ENCODE assay signal across 2 cellular contexts in the genomic region with DNA sequence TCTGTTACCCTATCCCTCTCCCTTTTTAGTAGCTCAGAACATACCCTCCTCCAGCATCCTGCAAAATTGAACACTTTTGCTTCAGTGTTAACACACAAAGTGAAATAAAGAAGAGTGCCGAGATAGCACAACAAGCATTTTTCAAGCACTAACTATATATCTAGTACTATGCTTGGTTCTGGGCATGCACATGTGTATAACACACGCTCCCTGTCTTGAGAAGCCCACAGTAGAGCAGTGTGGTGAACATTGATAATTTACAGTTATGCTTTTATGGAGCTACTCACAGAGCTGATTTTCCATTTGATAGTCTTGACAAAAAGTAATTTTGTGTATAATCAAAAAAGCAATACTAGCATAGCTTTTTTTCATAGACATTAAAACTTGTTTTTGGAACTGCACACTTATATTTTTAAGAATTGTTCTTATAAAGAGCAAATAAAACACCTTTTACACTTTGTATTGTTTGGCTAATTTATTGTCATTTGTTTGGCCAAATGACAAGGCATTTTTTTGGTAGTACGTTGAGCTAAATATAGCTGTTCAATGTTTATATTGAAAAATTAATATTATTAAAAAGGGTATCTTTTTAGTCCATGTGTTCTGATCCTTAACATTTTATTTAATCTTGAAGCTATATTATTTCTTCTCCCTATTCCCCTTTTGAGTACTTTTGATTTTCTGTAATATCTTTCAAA.
TF ChIP-seq lines count a peak whose summit lies in the region.

No MANE protein-coding gene starts in this region.

TF ChIP-seq in HEK293, 187 proteins besides CTCF, POLR2A, EP300 and RAD21 (continued from another document):
- TF ChIP-seq ATF2 (tag by site-specific recombination; IDR thresholded peaks at IDR 0.05; ENCODE audit: low read depth) = no peak
- no peak for TF ChIP-seq HOXC10 (CRISPR knock-in tag; IDR thresholded peaks at IDR 0.05)
- TF ChIP-seq ZNF266 (tag by site-specific recombination; IDR thresholded peaks at IDR 0.05; ENCODE audit: low read depth) = no peak
- TF ChIP-seq KLF10 (tag by site-specific recombination; IDR thresholded peaks at IDR 0.05) = no peak
- 0 out of 2 replicates have a peak, but pooled peaks have one; percentile 17 for TF ChIP-seq PRDM1 (tag by site-specific recombination; IDR thresholded peaks at IDR 0.05)
- TF ChIP-seq ZNF768 (tag by site-specific recombination; IDR thresholded peaks at IDR 0.05) = no peak
- TF ChIP-seq ZNF426 (tag by site-specific recombination; IDR thresholded peaks at IDR 0.05) = no peak
- no peak for TF ChIP-seq PRDM10 (tag by site-specific recombination; IDR thresholded peaks at IDR 0.05)

TF ChIP-seq in WTC11, 78 proteins besides CTCF, POLR2A, EP300 and RAD21 (continued from another document):
- TF ChIP-seq, protein P1, sequence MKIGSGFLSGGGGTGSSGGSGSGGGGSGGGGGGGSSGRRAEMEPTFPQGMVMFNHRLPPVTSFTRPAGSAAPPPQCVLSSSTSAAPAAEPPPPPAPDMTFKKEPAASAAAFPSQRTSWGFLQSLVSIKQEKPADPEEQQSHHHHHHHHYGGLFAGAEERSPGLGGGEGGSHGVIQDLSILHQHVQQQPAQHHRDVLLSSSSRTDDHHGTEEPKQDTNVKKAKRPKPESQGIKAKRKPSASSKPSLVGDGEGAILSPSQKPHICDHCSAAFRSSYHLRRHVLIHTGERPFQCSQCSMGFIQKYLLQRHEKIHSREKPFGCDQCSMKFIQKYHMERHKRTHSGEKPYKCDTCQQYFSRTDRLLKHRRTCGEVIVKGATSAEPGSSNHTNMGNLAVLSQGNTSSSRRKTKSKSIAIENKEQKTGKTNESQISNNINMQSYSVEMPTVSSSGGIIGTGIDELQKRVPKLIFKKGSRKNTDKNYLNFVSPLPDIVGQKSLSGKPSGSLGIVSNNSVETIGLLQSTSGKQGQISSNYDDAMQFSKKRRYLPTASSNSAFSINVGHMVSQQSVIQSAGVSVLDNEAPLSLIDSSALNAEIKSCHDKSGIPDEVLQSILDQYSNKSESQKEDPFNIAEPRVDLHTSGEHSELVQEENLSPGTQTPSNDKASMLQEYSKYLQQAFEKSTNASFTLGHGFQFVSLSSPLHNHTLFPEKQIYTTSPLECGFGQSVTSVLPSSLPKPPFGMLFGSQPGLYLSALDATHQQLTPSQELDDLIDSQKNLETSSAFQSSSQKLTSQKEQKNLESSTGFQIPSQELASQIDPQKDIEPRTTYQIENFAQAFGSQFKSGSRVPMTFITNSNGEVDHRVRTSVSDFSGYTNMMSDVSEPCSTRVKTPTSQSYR (CRISPR knock-in tag; IDR thresholded peaks at IDR 0.05) = no peak
- TF ChIP-seq ZBTB21 (CRISPR knock-in tag; IDR thresholded peaks at IDR 0.05; ENCODE audit: borderline replicate concordance) (no peak), ETV6 (CRISPR knock-in tag; IDR thresholded peaks at IDR 0.05) (no peak), FOXP4 (CRISPR knock-in tag; IDR thresholded peaks at IDR 0.05) (no peak), ATF1 (CRISPR knock-in tag; IDR thresholded peaks at IDR 0.05) (no peak), SMAD3 (CRISPR knock-in tag; IDR thresholded peaks at IDR 0.05; ENCODE audit: borderline replicate concordance) (no peak), USF1 (CRISPR knock-in tag; IDR thresholded peaks at IDR 0.05) (no peak), EMX1 (CRISPR knock-in tag; IDR thresholded peaks at IDR 0.05) (no peak), SP1 (CRISPR knock-in tag; conservative IDR thresholded peaks at IDR 0.05) (no peak), PREB (CRISPR knock-in tag; IDR thresholded peaks at IDR 0.05; ENCODE audit: borderline replicate concordance) (no peak), ZNF121 (CRISPR knock-in tag; IDR thresholded peaks at IDR 0.05) (no peak)
- TF ChIP-seq, protein P2, sequence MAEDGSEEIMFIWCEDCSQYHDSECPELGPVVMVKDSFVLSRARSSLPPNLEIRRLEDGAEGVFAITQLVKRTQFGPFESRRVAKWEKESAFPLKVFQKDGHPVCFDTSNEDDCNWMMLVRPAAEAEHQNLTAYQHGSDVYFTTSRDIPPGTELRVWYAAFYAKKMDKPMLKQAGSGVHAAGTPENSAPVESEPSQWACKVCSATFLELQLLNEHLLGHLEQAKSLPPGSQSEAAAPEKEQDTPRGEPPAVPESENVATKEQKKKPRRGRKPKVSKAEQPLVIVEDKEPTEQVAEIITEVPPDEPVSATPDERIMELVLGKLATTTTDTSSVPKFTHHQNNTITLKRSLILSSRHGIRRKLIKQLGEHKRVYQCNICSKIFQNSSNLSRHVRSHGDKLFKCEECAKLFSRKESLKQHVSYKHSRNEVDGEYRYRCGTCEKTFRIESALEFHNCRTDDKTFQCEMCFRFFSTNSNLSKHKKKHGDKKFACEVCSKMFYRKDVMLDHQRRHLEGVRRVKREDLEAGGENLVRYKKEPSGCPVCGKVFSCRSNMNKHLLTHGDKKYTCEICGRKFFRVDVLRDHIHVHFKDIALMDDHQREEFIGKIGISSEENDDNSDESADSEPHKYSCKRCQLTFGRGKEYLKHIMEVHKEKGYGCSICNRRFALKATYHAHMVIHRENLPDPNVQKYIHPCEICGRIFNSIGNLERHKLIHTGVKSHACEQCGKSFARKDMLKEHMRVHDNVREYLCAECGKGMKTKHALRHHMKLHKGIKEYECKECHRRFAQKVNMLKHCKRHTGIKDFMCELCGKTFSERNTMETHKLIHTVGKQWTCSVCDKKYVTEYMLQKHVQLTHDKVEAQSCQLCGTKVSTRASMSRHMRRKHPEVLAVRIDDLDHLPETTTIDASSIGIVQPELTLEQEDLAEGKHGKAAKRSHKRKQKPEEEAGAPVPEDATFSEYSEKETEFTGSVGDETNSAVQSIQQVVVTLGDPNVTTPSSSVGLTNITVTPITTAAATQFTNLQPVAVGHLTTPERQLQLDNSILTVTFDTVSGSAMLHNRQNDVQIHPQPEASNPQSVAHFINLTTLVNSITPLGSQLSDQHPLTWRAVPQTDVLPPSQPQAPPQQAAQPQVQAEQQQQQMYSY (CRISPR knock-in tag; IDR thresholded peaks at IDR 0.05) = no peak
